Comparison of ENCODE assay signal across 11 cellular contexts in the genomic region with DNA sequence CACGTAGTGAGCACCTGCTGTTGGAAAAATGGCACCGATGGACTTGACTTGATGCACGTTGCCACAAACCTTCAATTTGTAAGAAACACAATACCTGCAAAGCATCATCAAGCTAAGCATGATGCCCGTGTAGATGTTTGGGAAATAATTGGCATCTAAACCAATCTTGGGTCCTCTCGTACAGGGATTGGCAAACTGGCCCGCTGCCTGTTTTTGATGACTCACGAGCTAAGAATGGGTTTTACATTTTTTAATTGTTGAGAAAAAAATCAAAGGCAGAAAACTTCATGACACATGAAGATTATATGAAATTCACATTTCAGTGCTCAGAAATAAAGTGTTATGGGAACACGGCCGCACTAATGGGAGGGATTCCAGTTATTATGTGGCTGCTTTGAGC. TPM values are rescaled to one million over a fixed set of nuclear protein-coding genes. Genes with fewer than 3 reads are reported as not detected.
DNase-seq lines count a peak whose midpoint lies in the region; ATAC-seq and TF ChIP-seq lines count a peak whose summit lies in the region.
"Had no signal": no experiment of that assay in that cellular context is flagged by ENCODE, and none has a peak within 500 bp of the region (broad histone marks: within the 10 kb centered on the region; RNA-seq: fewer than 3 reads in every experiment).

No MANE protein-coding gene starts in this region.

- peak; percentile 50 for ATAC-seq in esophagus mucosa
- ATAC-seq in omental fat pad (ENCODE audit: low FRiP score), result peak; percentile 67
- ATAC-seq in GM18858 (IDR thresholded peaks at IDR 0.05; ENCODE audit: unreplicated experiment), result no peak

- no peak for TF ChIP-seq CTCF in omental fat pad (IDR thresholded peaks at IDR 0.05)

- DNase-seq in EH (ENCODE audit: low read depth), result peak; percentile 77
- DNase-seq in RKO (ENCODE audit: low spot score), result peak; percentile 49
- DNase-seq in omental fat pad (ENCODE audit: low spot score), result no peak
- DNase-seq in stimulated activated CD8-positive, alpha-beta memory T cell treated with anti-CD3 and anti-CD28 coated beads, Interleukin-4, amount 100 ng/mL, for 48 hours, result no peak
- DNase-seq in germinal center (ENCODE audit: low spot score), result no peak
- DNase-seq in activated T-cell treated with anti-CD3 and anti-CD28 coated beads, Interleukin-2, amount 50 U/mL, for 48 hours, result no peak
- DNase-seq: activated CD4-positive, alpha-beta T cell treated with anti-CD3 and anti-CD28 coated beads for 48 hours; dorsolateral prefrontal cortex; stimulated activated naive CD4-positive, alpha-beta T cell treated with Interleukin-2 at 50 U/mL for 16 hours had no signal

RNA-seq across cellular contexts. Expression of a gene that starts 10.9 kb away (rescaled TPM):
- total RNA-seq in esophagus mucosa (30.9 TPM), omental fat pad (10 to 100 TPM; 35.4 to 72.5 (median 59.7) TPM)

RNA-seq across cellular contexts. Expression of a gene that starts 32.2 kb away (rescaled TPM):
- 2.0 TPM for total RNA-seq in esophagus mucosa
- total RNA-seq in omental fat pad, result under 1 TPM in 2 of 4 donors, not detected in 2; 0.24 to 0.47 TPM

RNA-seq across cellular contexts. Expression of a gene that starts 44.1 kb away (rescaled TPM):
- 51.5 TPM for total RNA-seq in esophagus mucosa
- total RNA-seq in omental fat pad, result 100 to 1,000 TPM in 2 of 4 donors, 10 to 100 TPM in 2; 63.4 to 177 (median 122) TPM

RNA-seq across cellular contexts. Expression of a gene that starts 56.2 kb away (rescaled TPM):
- total RNA-seq in esophagus mucosa (42.6 TPM), omental fat pad (10 to 100 TPM; 18.5 to 88.6 (median 43.9) TPM)

Comparison
In these comparisons a context has a peak if more than half of its experiments do, and no peak if none do; other contexts are left out.
1. DNase-seq: peak in EH (single experiment) and RKO (single experiment); none in omental fat pad (single experiment), stimulated activated CD8-positive, alpha-beta memory T cell treated with anti-CD3 and anti-CD28 coated beads, Interleukin-4, amount 100 ng/mL, for 48 hours (single experiment), germinal center (single experiment) and activated T-cell treated with anti-CD3 and anti-CD28 coated beads, Interleukin-2, amount 50 U/mL, for 48 hours (0 of 2).